In genomic region chr19:35000338-35000646, GRCh38 we compare ENCODE assay signal across 1 cellular context.
TF ChIP-seq lines count a peak whose summit lies in the region.

No MANE protein-coding gene starts in this region.

TF ChIP-seq in HEK293, 187 proteins besides CTCF, POLR2A, EP300 and RAD21 (continued from another document):
- TF ChIP-seq, protein P1, sequence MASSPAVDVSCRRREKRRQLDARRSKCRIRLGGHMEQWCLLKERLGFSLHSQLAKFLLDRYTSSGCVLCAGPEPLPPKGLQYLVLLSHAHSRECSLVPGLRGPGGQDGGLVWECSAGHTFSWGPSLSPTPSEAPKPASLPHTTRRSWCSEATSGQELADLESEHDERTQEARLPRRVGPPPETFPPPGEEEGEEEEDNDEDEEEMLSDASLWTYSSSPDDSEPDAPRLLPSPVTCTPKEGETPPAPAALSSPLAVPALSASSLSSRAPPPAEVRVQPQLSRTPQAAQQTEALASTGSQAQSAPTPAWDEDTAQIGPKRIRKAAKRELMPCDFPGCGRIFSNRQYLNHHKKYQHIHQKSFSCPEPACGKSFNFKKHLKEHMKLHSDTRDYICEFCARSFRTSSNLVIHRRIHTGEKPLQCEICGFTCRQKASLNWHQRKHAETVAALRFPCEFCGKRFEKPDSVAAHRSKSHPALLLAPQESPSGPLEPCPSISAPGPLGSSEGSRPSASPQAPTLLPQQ (tag by site-specific recombination; IDR thresholded peaks at IDR 0.05) = no peak
- TF ChIP-seq ZNF571 (tag by site-specific recombination; IDR thresholded peaks at IDR 0.05) = no peak
- no peak for TF ChIP-seq TRIM28 (IDR thresholded peaks at IDR 0.05; ENCODE audit: borderline replicate concordance, low read length)
- no peak for TF ChIP-seq KLF17 (tag by site-specific recombination; IDR thresholded peaks at IDR 0.05)
- no peak for TF ChIP-seq ZNF184 (tag by site-specific recombination; IDR thresholded peaks at IDR 0.05)
- no peak for TF ChIP-seq ZNF701 (tag by site-specific recombination; IDR thresholded peaks at IDR 0.05)
- no peak for TF ChIP-seq ZNF133 (tag by site-specific recombination; IDR thresholded peaks at IDR 0.05)
- no peak for TF ChIP-seq ZNF529 (tag by site-specific recombination; IDR thresholded peaks at IDR 0.05; ENCODE audit: insufficient replicate concordance)
- no peak for TF ChIP-seq ZIC2 (tag by site-specific recombination; IDR thresholded peaks at IDR 0.05)
- no peak for TF ChIP-seq KLF9 (tag by site-specific recombination; IDR thresholded peaks at IDR 0.05; ENCODE audit: low read depth)
- TF ChIP-seq ZNF596 (tag by site-specific recombination; IDR thresholded peaks at IDR 0.05) = no peak
- TF ChIP-seq ZNF214 (tag by site-specific recombination; IDR thresholded peaks at IDR 0.05; ENCODE audit: borderline replicate concordance) = no peak
- TF ChIP-seq KLF8 (tag by site-specific recombination; IDR thresholded peaks at IDR 0.05) = no peak
- TF ChIP-seq, protein P2, sequence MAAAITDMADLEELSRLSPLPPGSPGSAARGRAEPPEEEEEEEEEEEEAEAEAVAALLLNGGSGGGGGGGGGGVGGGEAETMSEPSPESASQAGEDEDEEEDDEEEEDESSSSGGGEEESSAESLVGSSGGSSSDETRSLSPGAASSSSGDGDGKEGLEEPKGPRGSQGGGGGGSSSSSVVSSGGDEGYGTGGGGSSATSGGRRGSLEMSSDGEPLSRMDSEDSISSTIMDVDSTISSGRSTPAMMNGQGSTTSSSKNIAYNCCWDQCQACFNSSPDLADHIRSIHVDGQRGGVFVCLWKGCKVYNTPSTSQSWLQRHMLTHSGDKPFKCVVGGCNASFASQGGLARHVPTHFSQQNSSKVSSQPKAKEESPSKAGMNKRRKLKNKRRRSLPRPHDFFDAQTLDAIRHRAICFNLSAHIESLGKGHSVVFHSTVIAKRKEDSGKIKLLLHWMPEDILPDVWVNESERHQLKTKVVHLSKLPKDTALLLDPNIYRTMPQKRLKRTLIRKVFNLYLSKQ (tag by site-specific recombination; IDR thresholded peaks at IDR 0.05; ENCODE audit: borderline replicate concordance) = no peak
- TF ChIP-seq ZNF169 (tag by site-specific recombination; IDR thresholded peaks at IDR 0.05) = no peak
